1 cellular context compared by ENCODE assay signal in the genomic region with DNA sequence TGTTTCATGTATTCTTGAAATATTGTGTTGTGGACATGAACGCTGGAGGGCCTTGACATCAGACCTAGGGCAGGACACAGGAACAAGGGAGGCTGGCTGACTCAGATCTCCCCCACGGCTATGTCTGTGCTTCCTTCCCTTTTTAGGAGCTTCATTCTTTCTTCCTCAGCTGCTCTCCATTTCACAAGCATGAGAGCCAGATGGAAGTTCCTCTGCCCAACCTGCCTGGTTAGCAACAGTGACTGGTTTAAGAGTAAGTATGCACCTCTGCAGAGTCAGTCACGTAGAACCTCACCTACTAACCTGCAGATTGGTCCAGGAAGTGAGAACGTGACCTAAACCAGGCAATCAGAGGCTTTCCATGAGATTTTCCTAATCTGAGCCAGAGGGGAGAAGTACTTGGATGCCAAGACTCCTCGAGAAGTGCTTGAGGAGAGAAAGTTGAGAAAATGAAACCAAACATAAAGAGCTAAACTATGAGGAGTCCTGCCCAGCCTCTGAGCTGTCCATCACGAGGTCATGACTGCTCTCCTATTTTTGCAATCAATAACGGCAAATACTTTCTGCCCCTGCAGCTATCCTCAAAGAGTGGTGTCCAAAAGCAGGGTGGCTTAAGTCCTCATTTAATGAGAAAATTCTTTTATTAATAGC.
A peak's percentile ranks its signal among the peaks of the same experiment; 100 is the strongest.
TF ChIP-seq lines count a peak whose summit lies in the region.

No MANE protein-coding gene starts in this region.

TF ChIP-seq in K562, 482 proteins besides CTCF, POLR2A, EP300 and RAD21 (continued from another document):
- TF ChIP-seq PRDM10 (IDR thresholded peaks at IDR 0.05; ENCODE audit: partially characterized antibody) (peak; percentile 17), MTA3 (IDR thresholded peaks at IDR 0.05; ENCODE audit: borderline replicate concordance) (0 out of 2 replicates have a peak, but pooled peaks have one; percentile 26)
TF ChIP-seq in K562: peak in this region for 9.
